10 cellular contexts compared by ENCODE assay signal in the genomic region with DNA sequence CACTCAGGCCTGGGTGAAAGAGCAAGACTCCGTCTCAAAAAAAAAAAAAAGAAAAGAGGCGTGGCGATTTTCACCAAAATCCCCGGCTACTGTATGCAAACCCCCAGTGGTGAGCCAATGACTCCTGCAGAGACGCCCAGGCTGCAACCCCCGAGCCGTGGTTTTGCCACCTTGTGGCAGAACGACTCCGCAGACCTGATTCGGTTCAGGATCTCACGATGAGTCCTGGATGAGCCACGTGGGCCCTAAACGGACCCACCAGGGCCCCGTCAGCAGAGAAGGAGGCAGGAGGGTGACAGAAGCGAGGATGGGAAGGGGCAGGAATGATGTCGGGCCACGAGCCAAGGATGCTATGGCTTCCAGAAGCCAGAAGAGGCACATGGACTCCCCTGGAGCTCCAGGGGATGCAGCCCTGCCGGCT. TPM values are rescaled to one million over a fixed set of nuclear protein-coding genes. Genes with fewer than 3 reads are reported as not detected.
A peak's percentile ranks its signal among the peaks of the same experiment; 100 is the strongest.
DNase-seq lines count a peak whose midpoint lies in the region; ATAC-seq and TF ChIP-seq lines count a peak whose summit lies in the region.
"Had no signal": no experiment of that assay in that cellular context is flagged by ENCODE, and none has a peak within 500 bp of the region (broad histone marks: within the 10 kb centered on the region; RNA-seq: fewer than 3 reads in every experiment).

No MANE protein-coding gene starts in this region.

- ATAC-seq in activated naive CD8-positive, alpha-beta T cell treated with anti-CD3 and anti-CD28 coated beads, Interleukin-2, amount 10 ng/mL, durations not matched to agents 7 days and 5 days (ENCODE audit: low read depth), result peak; percentile 90
- no peak for ATAC-seq in left lobe of liver

- peaks cover 4% of the 10 kb centered on the region for H3K27me3 Mint-ChIP-seq in activated naive CD8-positive, alpha-beta T cell treated with anti-CD3 and anti-CD28 coated beads, Interleukin-2, amount 10 ng/mL, durations not matched to agents 7 days and 5 days

- POLR2A ChIA-PET in activated naive CD8-positive, alpha-beta T cell treated with anti-CD3 and anti-CD28 coated beads, Interleukin-2, amount 10 ng/mL, durations not matched to agents 7 days and 5 days (lab: Charles Lee), result interaction anchor here (0.6 to 0.7 kb wide), 2 partner anchors 31 to 96 kb away, joined by 3 read pairs; no protein-coding TSS in a partner anchor

- peaks cover 21% of the 10 kb centered on the region for H3K4me1 Mint-ChIP-seq in activated naive CD8-positive, alpha-beta T cell treated with anti-CD3 and anti-CD28 coated beads, Interleukin-2, amount 10 ng/mL, durations not matched to agents 7 days and 5 days
- H3K4me1 Mint-ChIP-seq: immature natural killer cell had no signal

- peak overlapping the region; percentile 71 for H3K27ac Mint-ChIP-seq in activated naive CD8-positive, alpha-beta T cell treated with anti-CD3 and anti-CD28 coated beads, Interleukin-2, amount 10 ng/mL, durations not matched to agents 7 days and 5 days
- H3K27ac Mint-ChIP-seq: immature natural killer cell had no signal

- no peaks in the 10 kb centered on the region for H3K9me3 Mint-ChIP-seq in activated naive CD8-positive, alpha-beta T cell treated with anti-CD3 and anti-CD28 coated beads, Interleukin-2, amount 10 ng/mL, durations not matched to agents 7 days and 5 days
- H3K9me3 Mint-ChIP-seq: immature natural killer cell had no signal

- no peaks in the 10 kb centered on the region for H3K36me3 Mint-ChIP-seq in activated naive CD8-positive, alpha-beta T cell treated with anti-CD3 and anti-CD28 coated beads, Interleukin-2, amount 10 ng/mL, durations not matched to agents 7 days and 5 days
- H3K36me3 Mint-ChIP-seq: immature natural killer cell had no signal

- no peak overlapping the region for H3K27ac ChIP-seq in VCaP
- H3K27ac ChIP-seq: Peyer's patch had no signal

- peak; percentile 44 for TF ChIP-seq CTCF in VCaP (conservative IDR thresholded peaks at IDR 0.05)

- DNase-seq in NCI-H146 (lab: John Stamatoyannopoulos, UW) (peak; percentile 63), NCI-H146 treated with DMSO at 0.1 percent for 48 hours (lab: John Stamatoyannopoulos, UW; ENCODE audit: unreplicated experiment) (no peak), NK-92 (lab: John Stamatoyannopoulos, UW; ENCODE audit: unreplicated experiment) (no peak), left lobe of liver (ENCODE audit: low spot score) (no peak), mesenteric fat pad (ENCODE audit: low spot score) (no peak)
- peak; percentile 58 for DNase-seq in activated naive CD8-positive, alpha-beta T cell treated with anti-CD3 and anti-CD28 coated beads, Interleukin-2, amount 10 ng/mL, durations not matched to agents 7 days and 5 days
- peak; percentile 17 to 27 for DNase-seq in stimulated activated CD8-positive, alpha-beta memory T cell treated with anti-CD3 and anti-CD28 coated beads, Interleukin-2, amount 100 ng/mL, for 1 hour (ENCODE audit: low read depth in 2 of 2)

- H3K4me3 Mint-ChIP-seq in activated naive CD8-positive, alpha-beta T cell treated with anti-CD3 and anti-CD28 coated beads, Interleukin-2, amount 10 ng/mL, durations not matched to agents 7 days and 5 days, result peak overlapping the region; percentile 32
- H3K4me3 Mint-ChIP-seq: immature natural killer cell had no signal

RNA-seq across cellular contexts. Expression of a gene that starts 42.5 kb away (rescaled TPM):
- 100 to 1,000 TPM; 128 to 134 TPM for total RNA-seq in activated naive CD8-positive, alpha-beta T cell treated with anti-CD3 and anti-CD28 coated beads, Interleukin-2, amount 10 ng/mL, durations not matched to agents 7 days and 5 days
- 195 TPM for total RNA-seq in left lobe of liver
- total RNA-seq in mesenteric fat pad, result 62.0 TPM

RNA-seq across cellular contexts. Expression of a gene that starts 45.6 kb away (rescaled TPM):
- 100 to 1,000 TPM; 144 to 159 TPM for total RNA-seq in activated naive CD8-positive, alpha-beta T cell treated with anti-CD3 and anti-CD28 coated beads, Interleukin-2, amount 10 ng/mL, durations not matched to agents 7 days and 5 days
- total RNA-seq in left lobe of liver (122 TPM), mesenteric fat pad (6.5 TPM)

RNA-seq across cellular contexts. Expression of a gene that starts 49.0 kb away (rescaled TPM):
- under 1 TPM; 0.11 to 0.25 TPM for total RNA-seq in activated naive CD8-positive, alpha-beta T cell treated with anti-CD3 and anti-CD28 coated beads, Interleukin-2, amount 10 ng/mL, durations not matched to agents 7 days and 5 days
- 4.7 TPM for total RNA-seq in left lobe of liver
- total RNA-seq in mesenteric fat pad, result 34.7 TPM

Comparison
In these comparisons a context has a peak if more than half of its experiments do, and no peak if none do; other contexts are left out.
1. DNase-seq: peak in NCI-H146 (single experiment), activated naive CD8-positive, alpha-beta T cell treated with anti-CD3 and anti-CD28 coated beads, Interleukin-2, amount 10 ng/mL, durations not matched to agents 7 days and 5 days (single experiment) and stimulated activated CD8-positive, alpha-beta memory T cell treated with anti-CD3 and anti-CD28 coated beads, Interleukin-2, amount 100 ng/mL, for 1 hour (2 of 2); none in NCI-H146 treated with DMSO at 0.1 percent for 48 hours (single experiment), NK-92 (single experiment), left lobe of liver (single experiment) and mesenteric fat pad (single experiment).
2. RNA of a gene that starts 45.6 kb away (total RNA-seq): 144 to 159 TPM in activated naive CD8-positive, alpha-beta T cell treated with anti-CD3 and anti-CD28 coated beads, Interleukin-2, amount 10 ng/mL, durations not matched to agents 7 days and 5 days and 122 TPM in left lobe of liver (single experiment); 6.5 TPM in mesenteric fat pad (single experiment); every median in the first group is over 10 times any median in the second.